Comparison of ENCODE assay signal across 8 cellular contexts in genomic region chr6:148464319-148465010, GRCh38.
DNase-seq lines count a peak whose midpoint lies in the region; ATAC-seq and TF ChIP-seq lines count a peak whose summit lies in the region.

No MANE protein-coding gene starts in this region.

- H3K27me3 ChIP-seq in PC-9 (ENCODE audit: insufficient read depth, low read depth): no peaks in the 10 kb centered on the region

- H4K20me1 ChIP-seq in PC-9 (ENCODE audit: insufficient read depth): no peaks in the 10 kb centered on the region

- H3F3A ChIP-seq in PC-9 (ENCODE audit: insufficient read depth, low read depth): no peaks in the 10 kb centered on the region

- POLR2A ChIA-PET in PC-9 (lab: Charles Lee; ENCODE audit: unreplicated experiment): no interaction called here

- peaks cover 7% of the 10 kb centered on the region for H3K4me1 ChIP-seq in PC-9 (replicated peaks; ENCODE audit: insufficient read depth)

- peak; percentile 96 for TF ChIP-seq CTCF in PC-9 (conservative IDR thresholded peaks at IDR 0.05)

- DNase-seq in DMS153 treated with DMSO at 0.1 percent for 48 hours (lab: John Stamatoyannopoulos, UW; ENCODE audit: unreplicated experiment) (peak; percentile 29), HuH-7.5 (ENCODE audit: low spot score) (peak; percentile 51), PC-9 (peak; percentile 53 to 63), globus pallidus (ENCODE audit: low spot score) (peak; percentile 79), pons (ENCODE audit: low spot score) (peak; percentile 90)
- peak; percentile 80 for DNase-seq in activated effector memory CD4-positive, alpha-beta T cell treated with anti-CD3 and anti-CD28 coated beads, Interleukin-2, amount 50 U/mL, for 16 hours

- no TSS peak for BruUV-seq in PC-9 (replicated peaks; lab: Mats Ljungman, UMichigan)

- H3K79me2 ChIP-seq in PC-9 (ENCODE audit: low read depth): no peaks in the 10 kb centered on the region

- intact Hi-C loops in PC-9 (cut with micrococcal nuclease; ENCODE audit: unreplicated experiment): loop anchor here (1.0 to 10.0 kb wide), 4 partner anchors 199 to 1070 kb away; no protein-coding TSS in a partner anchor

- H3K9me2 ChIP-seq in PC-9 (ENCODE audit: insufficient read depth): no peaks in the 10 kb centered on the region

- CTCF ChIA-PET in PC-9 (lab: Charles Lee): interaction anchor here (0.6 kb wide), 1 partner anchor 726 kb away, joined by 3 read pairs; no protein-coding TSS in a partner anchor

- H3K9me3 ChIP-seq in PC-9 (ENCODE audit: insufficient read depth, low read depth): no peaks in the 10 kb centered on the region

- peak overlapping the region; percentile 26; the same call in 1 of the 2 replicates for H3K4me2 ChIP-seq in PC-9

- no peak overlapping the region for H2AFZ ChIP-seq in PC-9

- no peaks in the 10 kb centered on the region for H3K36me3 ChIP-seq in PC-9 (ENCODE audit: low read depth)

- H3K4me3 ChIP-seq in PC-9: no peak overlapping the region

- no peak overlapping the region for H3K27ac ChIP-seq in PC-9

- ATAC-seq in GM21423 (IDR thresholded peaks at IDR 0.05; ENCODE audit: unreplicated experiment): peak; percentile 91
- no peak for ATAC-seq in GM21717 (IDR thresholded peaks at IDR 0.05; ENCODE audit: unreplicated experiment)

Comparison
In these comparisons a context has a peak if more than half of its experiments do, and no peak if none do; other contexts are left out.
1. DNase-seq: peak in every context shown above with its lines; median percentile 90 in pons; 80 in activated effector memory CD4-positive, alpha-beta T cell treated with anti-CD3 and anti-CD28 coated beads, Interleukin-2, amount 50 U/mL, for 16 hours; 79 in globus pallidus; 58 in PC-9; 51 in HuH-7.5; 29 in DMS153 treated with DMSO at 0.1 percent for 48 hours.